Comparison of ENCODE assay signal across 24 cellular contexts in genomic region chr6:127015858-127016257, GRCh38.
"Had no signal": no experiment of that assay in that cellular context is flagged by ENCODE, and none has a peak within 500 bp of the region (broad histone marks: within the 10 kb centered on the region; RNA-seq: fewer than 3 reads in every experiment).

No MANE protein-coding gene starts in this region.

- H3K27ac Mint-ChIP-seq: dendritic cell treated with granulocyte-macrophage colony-stimulating factor and Interleukin-4, amounts not matched to agents 40 ng/mL and 50 ng/mL, for 4 days; naive thymus-derived CD8-positive, alpha-beta T cell; nephron progenitor cell; progenitor cell of endocrine pancreas; stimulated activated naive B cell treated with anti-CD40 and anti-IgM and Interleukin-4, amounts not matched to agents 10 μg/mL and 1 μg/mL and 100 μg/mL, for 72 hours; stimulated activated naive CD8-positive, alpha-beta T cell treated with anti-CD3 and anti-CD28 coated beads, Interleukin-15, Interleukin-2, amounts not matched to agents 100 ng/mL and 50 ng/mL, for 24 hours had no signal

- H3K27me3 Mint-ChIP-seq: dendritic cell treated with granulocyte-macrophage colony-stimulating factor and Interleukin-4, amounts not matched to agents 40 ng/mL and 50 ng/mL, for 4 days; stimulated activated naive B cell treated with anti-CD40 and anti-IgM and Interleukin-4, amounts not matched to agents 10 μg/mL and 1 μg/mL and 100 μg/mL, for 72 hours; stimulated activated naive CD8-positive, alpha-beta T cell treated with anti-CD3 and anti-CD28 coated beads, Interleukin-15, Interleukin-2, amounts not matched to agents 100 ng/mL and 50 ng/mL, for 24 hours had no signal

- H3K4me3 ChIP-seq: colonic mucosa, esophagus muscularis mucosa, gastroesophageal sphincter, heart left ventricle, hepatocyte, left lung, right lobe of liver, thoracic aorta, tibial nerve, upper lobe of right lung, uterus had no signal

- H3K79me2 ChIP-seq: hepatocyte, parathyroid adenoma had no signal

- H3K4me3 Mint-ChIP-seq: dendritic cell treated with granulocyte-macrophage colony-stimulating factor and Interleukin-4, amounts not matched to agents 40 ng/mL and 50 ng/mL, for 4 days; naive thymus-derived CD8-positive, alpha-beta T cell; nephron progenitor cell; stimulated activated naive B cell treated with anti-CD40 and anti-IgM and Interleukin-4, amounts not matched to agents 10 μg/mL and 1 μg/mL and 100 μg/mL, for 72 hours; stimulated activated naive CD8-positive, alpha-beta T cell treated with anti-CD3 and anti-CD28 coated beads, Interleukin-15, Interleukin-2, amounts not matched to agents 100 ng/mL and 50 ng/mL, for 24 hours had no signal

- DNase-seq: colonic mucosa; effector CD8-positive, alpha-beta T cell; foreskin keratinocyte; heart left ventricle; left cardiac atrium; left lung; naive thymus-derived CD8-positive, alpha-beta T cell; nephron progenitor cell; right lobe of liver; small intestine; stimulated activated CD4-positive, alpha-beta T cell treated with anti-CD3 and anti-CD28 coated beads, Interleukin-15, amount 100 ng/mL, for 24 hours; stimulated activated CD4-positive, alpha-beta T cell treated with anti-CD3 and anti-CD28 coated beads, Interleukin-2, amount 100 ng/mL, for 48 hours; stimulated activated naive B cell treated with anti-CD40 and anti-IgM and Interleukin-4, amounts not matched to agents 10 μg/mL and 1 μg/mL and 100 μg/mL, for 72 hours; upper lobe of right lung; uterus had no signal

- H3K27ac ChIP-seq: colonic mucosa, esophagus muscularis mucosa, foreskin keratinocyte, gastroesophageal sphincter, heart left ventricle, hepatocyte, left lung, parathyroid adenoma, right lobe of liver, thoracic aorta, tibial nerve, upper lobe of right lung, uterus had no signal

- H2AFZ ChIP-seq: hepatocyte, parathyroid adenoma had no signal

- H3K36me3 Mint-ChIP-seq: naive thymus-derived CD8-positive, alpha-beta T cell; stimulated activated naive B cell treated with anti-CD40 and anti-IgM and Interleukin-4, amounts not matched to agents 10 μg/mL and 1 μg/mL and 100 μg/mL, for 72 hours had no signal

- H3K9me3 Mint-ChIP-seq: dendritic cell treated with granulocyte-macrophage colony-stimulating factor and Interleukin-4, amounts not matched to agents 40 ng/mL and 50 ng/mL, for 4 days; nephron progenitor cell; stimulated activated naive B cell treated with anti-CD40 and anti-IgM and Interleukin-4, amounts not matched to agents 10 μg/mL and 1 μg/mL and 100 μg/mL, for 72 hours; stimulated activated naive CD8-positive, alpha-beta T cell treated with anti-CD3 and anti-CD28 coated beads, Interleukin-15, Interleukin-2, amounts not matched to agents 100 ng/mL and 50 ng/mL, for 24 hours had no signal

- H3K27me3 ChIP-seq: colonic mucosa, esophagus muscularis mucosa, foreskin keratinocyte, gastroesophageal sphincter, heart left ventricle, hepatocyte, left lung, tibial nerve, upper lobe of right lung, uterus had no signal

- H3K9ac ChIP-seq: parathyroid adenoma had no signal

- H3K4me2 ChIP-seq: hepatocyte had no signal

- H3K4me1 Mint-ChIP-seq: naive thymus-derived CD8-positive, alpha-beta T cell; nephron progenitor cell; stimulated activated naive B cell treated with anti-CD40 and anti-IgM and Interleukin-4, amounts not matched to agents 10 μg/mL and 1 μg/mL and 100 μg/mL, for 72 hours had no signal

- H3K36me3 ChIP-seq: colonic mucosa, esophagus muscularis mucosa, gastroesophageal sphincter, heart left ventricle, left lung, right lobe of liver, thoracic aorta, tibial nerve, upper lobe of right lung, uterus had no signal

- H3K9me3 ChIP-seq: colonic mucosa, esophagus muscularis mucosa, gastroesophageal sphincter, heart left ventricle, left lung, right lobe of liver, thoracic aorta, tibial nerve, upper lobe of right lung, uterus had no signal

- ATAC-seq: foreskin keratinocyte; gastroesophageal sphincter; heart left ventricle; left cardiac atrium; left lung; naive thymus-derived CD8-positive, alpha-beta T cell; right lobe of liver; stimulated activated naive B cell treated with anti-CD40 and anti-IgM and Interleukin-4, amounts not matched to agents 10 μg/mL and 1 μg/mL and 100 μg/mL, for 72 hours; upper lobe of right lung had no signal

- H3K4me1 ChIP-seq: colonic mucosa, esophagus muscularis mucosa, foreskin keratinocyte, gastroesophageal sphincter, heart left ventricle, left lung, parathyroid adenoma, right lobe of liver, tibial nerve, upper lobe of right lung, uterus had no signal
